12 cellular contexts compared by ENCODE assay signal in the genomic region with DNA sequence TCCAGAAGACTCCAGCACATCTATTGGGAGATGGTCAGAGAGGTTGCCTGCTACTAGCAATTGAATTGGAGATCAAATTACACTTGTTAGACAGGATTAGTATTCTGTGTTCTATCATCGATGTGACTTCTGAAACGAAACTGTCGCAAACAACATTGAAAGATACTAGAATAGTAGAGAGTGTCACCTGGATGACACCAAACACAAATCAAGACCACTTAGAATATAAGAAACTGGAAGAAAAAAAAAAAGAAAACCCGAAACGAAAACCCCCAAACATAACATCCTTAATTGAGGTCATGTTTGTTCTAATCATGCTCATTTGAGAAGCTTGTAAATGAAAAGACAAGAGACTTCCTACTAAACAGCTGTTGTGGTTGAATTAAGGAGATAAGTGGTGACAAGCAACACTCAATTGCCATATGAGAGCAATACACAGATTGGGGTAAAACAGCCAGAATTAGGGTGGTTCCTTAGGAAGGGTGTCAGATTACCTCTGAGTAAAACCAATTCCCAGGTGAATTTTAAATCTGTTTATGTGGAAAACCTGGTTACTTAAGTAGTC.
DNase-seq lines count a peak whose midpoint lies in the region; ATAC-seq, FAIRE-seq and TF ChIP-seq lines count a peak whose summit lies in the region.
"Had no signal": no experiment of that assay in that cellular context is flagged by ENCODE, and none has a peak within 500 bp of the region (broad histone marks: within the 10 kb centered on the region; RNA-seq: fewer than 3 reads in every experiment).

No MANE protein-coding gene starts in this region.

- intact Hi-C loops in sciatic nerve (cut with DNase I) (no loop called here), pancreas (cut with DNase I) (no loop called here)

- no peak overlapping the region for H3K27ac ChIP-seq in pancreas
- H3K27ac ChIP-seq: upper lobe of left lung had no signal

- TF ChIP-seq CTCF in GM06990 (IDR thresholded peaks at IDR 0.05; ENCODE audit: insufficient read depth, low read length, poor library complexity, severe bottlenecking) (no peak), pancreas (IDR thresholded peaks at IDR 0.05) (no peak)

- H3K9me3 ChIP-seq in pancreas, result no peaks in the 10 kb centered on the region
- H3K9me3 ChIP-seq: upper lobe of left lung had no signal

- no peak for TF ChIP-seq POLR2A in H54 (IDR thresholded peaks at IDR 0.05; ENCODE audit: low read depth, low read length)

- H3K4me3 ChIP-seq in GM06990 (replicated peaks; ENCODE audit: low read depth, low read length), result no peak overlapping the region
- no peak overlapping the region for H3K4me3 ChIP-seq in pancreas
- H3K4me3 ChIP-seq: upper lobe of left lung had no signal

- 56% methylated on average over 5 of the region's 5 CpGs for WGBS in pancreas, 2 donors

- no peaks in the 10 kb centered on the region for H3K36me3 ChIP-seq in GM06990 (ENCODE audit: control insufficient read depth, insufficient read depth, low read length)
- no peaks in the 10 kb centered on the region for H3K36me3 ChIP-seq in pancreas
- H3K36me3 ChIP-seq: upper lobe of left lung had no signal

- H3K27me3 ChIP-seq in GM06990 (replicated peaks; ENCODE audit: control insufficient read depth, insufficient read depth, low read length) (no peaks in the 10 kb centered on the region), pancreas (no peaks in the 10 kb centered on the region)
- H3K27me3 ChIP-seq: upper lobe of left lung had no signal

- ATAC-seq in HG02798 (IDR thresholded peaks at IDR 0.05; ENCODE audit: poor library complexity, unreplicated experiment) (peak; percentile 30), sciatic nerve (no peak), pancreas (no peak), HG03097 (IDR thresholded peaks at IDR 0.05; ENCODE audit: low FRiP score, unreplicated experiment) (no peak)

- H3K4me1 ChIP-seq in pancreas, result no peaks in the 10 kb centered on the region

- peak; percentile 44 for DNase-seq in GM06990 (ENCODE audit: extremely low read depth, insufficient read length)
- peak; percentile 61 for DNase-seq in NCI-H526 treated with DMSO at 0.1 percent for 48 hours (lab: John Stamatoyannopoulos, UW)
- peak; percentile 31 for DNase-seq in germinal center (ENCODE audit: low spot score)
- DNase-seq in sciatic nerve (ENCODE audit: low spot score), result no peak
- DNase-seq in pancreas, result no peak
- DNase-seq in H54 (ENCODE audit: insufficient read length, low spot score), result no peak
- DNase-seq: GF-D8; head of caudate nucleus; stimulated activated CD4-positive, alpha-beta T cell treated with anti-CD3 and anti-CD28 coated beads, Interleukin-2, amount 100 ng/mL, for 24 hours; upper lobe of left lung had no signal

- FAIRE-seq in pancreas (lab: Jason Lieb, UNC) (no peak), H54 (lab: Jason Lieb, UNC) (no peak)

Comparison
In these comparisons a context has a peak if more than half of its experiments do, and no peak if none do; other contexts are left out.
1. DNase-seq: peak in GM06990 (single experiment), NCI-H526 treated with DMSO at 0.1 percent for 48 hours (single experiment) and germinal center (single experiment); none in sciatic nerve (single experiment), pancreas (0 of 6) and H54 (single experiment).